Comparison of ENCODE assay signal across 10 cellular contexts in genomic region chr3:5298453-5298852, GRCh38.
DNase-seq lines count a peak whose midpoint lies in the region; ATAC-seq and TF ChIP-seq lines count a peak whose summit lies in the region.
"Had no signal": no experiment of that assay in that cellular context is flagged by ENCODE, and none has a peak within 500 bp of the region (broad histone marks: within the 10 kb centered on the region; RNA-seq: fewer than 3 reads in every experiment).

No MANE protein-coding gene starts in this region.

- intact Hi-C loops in CD14-positive monocyte (cut with micrococcal nuclease): no loop called here

- H3K4me3 Mint-ChIP-seq in CD14-positive monocyte: no peak overlapping the region
- H3K4me3 Mint-ChIP-seq: IgD-negative memory B cell had no signal

- H3K9me3 Mint-ChIP-seq in CD14-positive monocyte: peaks cover 0 to 3% (median 0%) of the 10 kb centered on the region in 7 donors

- in situ Hi-C loops in SK-MEL-5 (cut with HindIII; ENCODE audit: low pct_unique_long_range_greater_than_20kb, low sequenced_read_pairs): no loop called here

- DNase-seq in SK-MEL-5 (ENCODE audit: low read depth, low spot score): peak; percentile 10
- DNase-seq in dedifferentiated amniotic fluid mesenchymal stem cell (ENCODE audit: extremely low spot score): no peak
- DNase-seq in CD14-positive monocyte (ENCODE audit: low spot score): no peak
- DNase-seq in NCI-H524 treated with DMSO at 0.1 percent for 48 hours (lab: John Stamatoyannopoulos, UW): no peak
- DNase-seq in retina: no peak
- DNase-seq: DMS79 treated with DMSO at 0.1 percent for 48 hours had no signal

- peaks cover 5% of the 10 kb centered on the region for H3K4me1 Mint-ChIP-seq in CD14-positive monocyte

- H3K36me3 Mint-ChIP-seq in CD14-positive monocyte: no peaks in the 10 kb centered on the region

- peak; percentile 99 for ATAC-seq in GM18508 (IDR thresholded peaks at IDR 0.05; ENCODE audit: insufficient read depth, unreplicated experiment)
- ATAC-seq in GM21423 (IDR thresholded peaks at IDR 0.05; ENCODE audit: unreplicated experiment): peak; percentile 98
- peak; percentile 98 for ATAC-seq in HG03196 (IDR thresholded peaks at IDR 0.05; ENCODE audit: unreplicated experiment)

- TF ChIP-seq CTCF in CD14-positive monocyte (IDR thresholded peaks at IDR 0.05): no peak

- H3K27me3 Mint-ChIP-seq in CD14-positive monocyte (ENCODE audit: low read depth in 3 of 3): peaks cover 0 to 3% (median 2%) of the 10 kb centered on the region in 3 donors
- H3K27me3 Mint-ChIP-seq: IgD-negative memory B cell had no signal

- H3K27ac Mint-ChIP-seq in CD14-positive monocyte: no peak overlapping the region
- H3K27ac Mint-ChIP-seq: IgD-negative memory B cell had no signal
